ENCODE assay signal across 10 cellular contexts in genomic region chr6:3194535-3195376, GRCh38. TPM values are rescaled to one million over a fixed set of nuclear protein-coding genes. Genes with fewer than 3 reads are reported as not detected.
DNase-seq lines count a peak whose midpoint lies in the region; ATAC-seq and TF ChIP-seq lines count a peak whose summit lies in the region.
"Had no signal": no experiment of that assay in that cellular context is flagged by ENCODE, and none has a peak within 500 bp of the region (broad histone marks: within the 10 kb centered on the region; RNA-seq: fewer than 3 reads in every experiment).

No MANE protein-coding gene starts in this region.

- H3K27ac Mint-ChIP-seq in neural crest cell (ENCODE audit: unreplicated experiment), result no peak overlapping the region
- H3K27ac Mint-ChIP-seq: activated naive CD8-positive, alpha-beta T cell had no signal

- no peak overlapping the region for H3K4me3 Mint-ChIP-seq in neural crest cell
- H3K4me3 Mint-ChIP-seq: activated naive CD8-positive, alpha-beta T cell had no signal

- H3K36me3 Mint-ChIP-seq in neural crest cell (ENCODE audit: low read depth), result no peaks in the 10 kb centered on the region
- H3K36me3 Mint-ChIP-seq: activated naive CD8-positive, alpha-beta T cell had no signal

- no peak for TF ChIP-seq CTCF in GM10266 (IDR thresholded peaks at IDR 0.05; ENCODE audit: control insufficient read depth, insufficient read depth, low read depth, missing control alignments)
- no peak for TF ChIP-seq CTCF in neural crest cell (conservative IDR thresholded peaks at IDR 0.05)

- H3K27me3 Mint-ChIP-seq in neural crest cell (ENCODE audit: low read depth), result no peaks in the 10 kb centered on the region

- peak; percentile 56 for DNase-seq in GM10266 (ENCODE audit: extremely low spot score)
- DNase-seq in NCI-H2227 (lab: John Stamatoyannopoulos, UW; ENCODE audit: unreplicated experiment), result peak; percentile 88
- peak; percentile 91 to 93 for DNase-seq in dermis microvascular lymphatic vessel endothelial cell (ENCODE audit: low read depth in 2 of 2)
- peak; percentile 48 for DNase-seq in neural crest cell (ENCODE audit: low read depth, low spot score)
- DNase-seq: SW 1271 had no signal

- ATAC-seq in HG02885 (IDR thresholded peaks at IDR 0.05; ENCODE audit: poor library complexity, unreplicated experiment) (no peak), HG02588 (IDR thresholded peaks at IDR 0.05; ENCODE audit: unreplicated experiment) (no peak), GM21515 (IDR thresholded peaks at IDR 0.05; ENCODE audit: unreplicated experiment) (no peak), HG02840 (IDR thresholded peaks at IDR 0.05; ENCODE audit: low FRiP score, unreplicated experiment) (no peak)

- peaks cover 2% of the 10 kb centered on the region for H3K9me3 Mint-ChIP-seq in neural crest cell

- peaks cover 26% of the 10 kb centered on the region for H3K4me1 Mint-ChIP-seq in neural crest cell

RNA-seq across cellular contexts. Expression of gene TUBB2B, which starts 32.7 kb away (rescaled TPM):
- 3.6 and 4.6 TPM in 2 replicates for total RNA-seq in dermis microvascular lymphatic vessel endothelial cell
- 655 and 665 TPM in 2 replicates for total RNA-seq in neural crest cell

RNA-seq across cellular contexts. Expression of gene TUBB2A, which starts 37.4 kb away (rescaled TPM):
- 41.0 and 63.2 TPM in 2 replicates for total RNA-seq in dermis microvascular lymphatic vessel endothelial cell
- 167 and 177 TPM in 2 replicates for total RNA-seq in neural crest cell

Comparison
In these comparisons a context has a peak if more than half of its experiments do, and no peak if none do; other contexts are left out.
1. RNA of gene TUBB2B, which starts 32.7 kb away (total RNA-seq): 655 to 665 TPM in neural crest cell; 3.6 to 4.6 TPM in dermis microvascular lymphatic vessel endothelial cell; every median in the first group is over 100 times any median in the second.
2. Peak in every context shown above with its lines, with median percentiles within 50 percentile points of each other: DNase-seq.